ENCODE assay signal across 8 cellular contexts in the genomic region with DNA sequence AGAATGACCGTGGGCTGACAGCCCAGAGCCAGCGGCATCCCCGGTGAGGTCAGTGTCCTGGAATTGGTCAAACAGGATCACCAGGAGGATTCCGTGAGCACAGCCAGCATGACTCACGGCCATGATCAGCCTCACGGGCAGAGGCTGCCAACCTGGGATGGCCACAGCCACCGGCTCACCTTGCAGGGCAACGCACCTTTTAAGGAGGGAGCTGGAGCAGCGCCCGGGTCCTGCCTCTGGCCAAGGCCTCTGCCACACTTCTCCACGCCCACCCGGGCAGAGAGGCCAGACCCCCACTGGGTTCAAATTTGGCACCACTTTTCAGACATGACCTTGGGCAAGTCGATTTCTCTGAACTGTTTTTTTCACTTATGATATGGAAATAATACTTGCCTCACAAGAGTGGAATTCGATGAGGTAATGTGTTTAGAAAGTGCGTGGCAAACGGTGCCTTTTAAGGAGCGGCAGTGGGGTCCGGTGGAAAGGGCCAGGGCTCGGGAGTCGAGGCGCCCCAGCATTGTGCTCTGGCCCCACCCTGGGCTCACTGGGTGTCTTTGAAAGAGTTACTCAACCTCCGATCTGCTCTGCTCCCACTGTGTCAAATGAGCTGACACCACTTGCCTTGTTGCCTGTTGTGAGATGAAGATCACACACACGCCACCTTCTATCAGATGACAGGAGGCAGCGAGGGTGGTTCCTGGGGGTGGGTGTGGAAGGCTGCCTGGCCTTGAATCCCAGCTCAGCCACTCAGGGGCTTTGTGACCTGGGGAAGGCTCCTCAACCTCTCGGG. TPM values are rescaled to one million over a fixed set of nuclear protein-coding genes. Genes with fewer than 3 reads are reported as not detected.
DNase-seq lines count a peak whose midpoint lies in the region; FAIRE-seq and TF ChIP-seq lines count a peak whose summit lies in the region.

No MANE protein-coding gene starts in this region.

- H3K9ac ChIP-seq in endothelial cell of umbilical vein (replicated peaks; ENCODE audit: extremely low read depth, insufficient read depth, low read length) (peak overlapping the region; percentile 57), muscle layer of colon (ENCODE audit: low read length) (peak overlapping the region; percentile 31)

- H2AFZ ChIP-seq in endothelial cell of umbilical vein (ENCODE audit: low read depth, low read length), result no peak overlapping the region

- FAIRE-seq in endothelial cell of umbilical vein (lab: Jason Lieb, UNC), result peak; percentile 89

- CTCF ChIA-PET in AG04449 (lab: Yijun Ruan, JAX), result interaction anchor here (0.9 to 8.8 kb wide), 3 partner anchors 28 to 164 kb away, joined by 3 to 123 read pairs (median 69); partner anchors contain the start of gene MYH9
- CTCF ChIA-PET in endothelial cell of umbilical vein (lab: Charles Lee), result interaction anchor here (0.5 to 3.4 kb wide), 2 partner anchors 77 to 81 kb away, joined by 5 to 10 read pairs; partner anchors contain the start of gene MYH9

- POLR2A ChIA-PET in AG04449 (lab: Yijun Ruan, JAX), result interaction anchor here (0.7 to 11.0 kb wide), 4 partner anchors 10 to 136 kb away, joined by 3 to 172 read pairs (median 4); partner anchors contain the start of gene MYH9
- POLR2A ChIA-PET in endothelial cell of umbilical vein (lab: Charles Lee), result interaction anchor here (1.0 to 1.7 kb wide), 5 partner anchors 14 to 134 kb away, joined by 4 to 11 read pairs (median 5); partner anchors contain the start of gene MYH9

- H3K79me2 ChIP-seq in endothelial cell of umbilical vein (ENCODE audit: control insufficient read depth, insufficient read depth, low read length), result peaks cover 5% of the 10 kb centered on the region

- H4K20me1 ChIP-seq in endothelial cell of umbilical vein (replicated peaks; ENCODE audit: control insufficient read depth, extremely low read depth, insufficient read depth, low read length), result no peaks in the 10 kb centered on the region

- no peaks in the 10 kb centered on the region for H3K9me3 ChIP-seq in endothelial cell of umbilical vein (replicated peaks; ENCODE audit: control insufficient read depth, insufficient read depth, low read length)
- H3K9me3 ChIP-seq in muscle layer of colon (ENCODE audit: low read length), result no peaks in the 10 kb centered on the region

- H3K27me3 ChIP-seq in endothelial cell of umbilical vein (ENCODE audit: control insufficient read depth in 2 of 2, insufficient read depth in 2 of 2, low read length in 2 of 2), result no peaks in the 10 kb centered on the region
- H3K27me3 ChIP-seq in muscle layer of colon (ENCODE audit: control insufficient read depth in 1 of 2, insufficient read depth in 2 of 2, low read length in 2 of 2), result no peaks in the 10 kb centered on the region

- peak overlapping the region; percentile 91 for H3K27ac ChIP-seq in endothelial cell of umbilical vein (ENCODE audit: insufficient read depth, low read depth, low read length)
- peak overlapping the region; percentile 50 for H3K27ac ChIP-seq in muscle layer of colon (ENCODE audit: low read depth, low read length)

- H3K4me3 ChIP-seq in AG04449 (ENCODE audit: low read depth, low read length) (no peak overlapping the region), endothelial cell of umbilical vein (replicated peaks in 1 of 3; ENCODE audit: insufficient read depth in 1 of 3, low read depth in 1 of 3, low read length in 3 of 3) (no peak overlapping the region), muscle layer of colon (ENCODE audit: low read depth in 1 of 2, low read length in 2 of 2) (no peak overlapping the region)

- TF ChIP-seq POLR2A in endothelial cell of umbilical vein (IDR thresholded peaks at IDR 0.05; ENCODE audit: low read depth, low read length), result no peak

- H3K36me3 ChIP-seq in endothelial cell of umbilical vein (ENCODE audit: control insufficient read depth in 2 of 2, extremely low read depth in 1 of 2, insufficient read depth in 2 of 2, low read length in 2 of 2), result no peaks in the 10 kb centered on the region
- H3K36me3 ChIP-seq in muscle layer of colon (ENCODE audit: insufficient read depth, low read length), result no peaks in the 10 kb centered on the region

- no peak for TF ChIP-seq CTCF in AG04449 (IDR thresholded peaks at IDR 0.05; ENCODE audit: insufficient read depth, low read length, missing control alignments)
- no peak for TF ChIP-seq CTCF in endothelial cell of umbilical vein (IDR thresholded peaks at IDR 0.05; ENCODE audit: extremely low read depth in 1 of 2, insufficient read depth in 1 of 2, low read depth in 1 of 2, low read length in 2 of 2)

- no peak overlapping the region for H3K4me2 ChIP-seq in endothelial cell of umbilical vein (ENCODE audit: insufficient read depth, low read length)

- dilution Hi-C loops in endothelial cell of umbilical vein (cut with MboI; ENCODE audit: extremely low pct_ligation_motif_present, low sequenced_read_pairs), result no loop called here

- intact Hi-C loops in endothelial cell of umbilical vein (cut with micrococcal nuclease), result loop anchor here (1.0 to 5.0 kb wide), 5 partner anchors 10 to 136 kb away; no protein-coding TSS in a partner anchor

- peaks cover 69% of the 10 kb centered on the region for H3K4me1 ChIP-seq in endothelial cell of umbilical vein (ENCODE audit: control insufficient read depth, extremely low read depth, insufficient read depth, low read length)
- H3K4me1 ChIP-seq in muscle layer of colon (ENCODE audit: insufficient read depth, low read length), result peaks cover 62% of the 10 kb centered on the region

- BruUV-seq in endothelial cell of umbilical vein (replicated peaks; lab: Mats Ljungman, UMichigan), result no TSS peak

- DNase-seq in AG04449 (ENCODE audit: low read depth, low spot score) (peak; percentile 57), NCI-H2196 (lab: John Stamatoyannopoulos, UW; ENCODE audit: unreplicated experiment) (peak; percentile 78), endothelial cell of umbilical vein (ENCODE audit: low read depth, low spot score) (peak; percentile 91), NCI-H187 (lab: John Stamatoyannopoulos, UW) (no peak), occipital lobe (lab: John Stamatoyannopoulos, UW) (no peak), KG1 (lab: John Stamatoyannopoulos, UW) (no peak), ureter (ENCODE audit: low spot score) (no peak)

- H3K9me1 ChIP-seq in endothelial cell of umbilical vein (replicated peaks; ENCODE audit: control insufficient read depth, extremely low read depth, insufficient read depth, low read length), result no peaks in the 10 kb centered on the region

TF ChIP-seq in endothelial cell of umbilical vein, 7 proteins besides CTCF, POLR2A, EP300 and RAD21:
- TF ChIP-seq MYC (IDR thresholded peaks at IDR 0.05; ENCODE audit: low read depth, low read length), result no peak
- TF ChIP-seq JUN (IDR thresholded peaks at IDR 0.05; ENCODE audit: borderline replicate concordance, insufficient read depth, insufficient read length, low read depth), result peak; percentile 85
- TF ChIP-seq FOS (IDR thresholded peaks at IDR 0.05; ENCODE audit: borderline replicate concordance, insufficient read depth, low read length), result peak; percentile 41
- TF ChIP-seq, protein P1, sequence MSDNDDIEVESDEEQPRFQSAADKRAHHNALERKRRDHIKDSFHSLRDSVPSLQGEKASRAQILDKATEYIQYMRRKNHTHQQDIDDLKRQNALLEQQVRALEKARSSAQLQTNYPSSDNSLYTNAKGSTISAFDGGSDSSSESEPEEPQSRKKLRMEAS (IDR thresholded peaks at IDR 0.05; ENCODE audit: insufficient read depth, insufficient read length), result no peak
- TF ChIP-seq POLR2AphosphoS5 (IDR thresholded peaks at IDR 0.05; ENCODE audit: insufficient read depth, low read depth, low read length), result no peak

RNA-seq across cellular contexts. Expression of gene TXN2, which starts 16.0 kb away (rescaled TPM):
- total RNA-seq in endothelial cell of umbilical vein (74.3 and 75.9 TPM in 2 replicates), occipital lobe (14.3 TPM), ureter (88.2 TPM)
- 170 and 183 TPM in 2 replicates for polyA plus RNA-seq in endothelial cell of umbilical vein
- 181 and 197 TPM in 2 replicates for polyA plus RNA-seq in endothelial cell of umbilical vein (2011; cell fraction: cytosol; rRNA removed)
- polyA plus RNA-seq in endothelial cell of umbilical vein (2011; cell fraction: nucleus; rRNA removed), result 82.5 and 86.4 TPM in 2 replicates
- 79.8 and 82.4 TPM in 2 replicates for polyA plus RNA-seq in endothelial cell of umbilical vein (2012)
- polyA minus RNA-seq in endothelial cell of umbilical vein, result 110 and 124 TPM in 2 replicates
- 37.8 TPM for polyA minus RNA-seq in endothelial cell of umbilical vein (2011; cell fraction: cytosol; rRNA and poly(A)+ RNA removed)
- polyA minus RNA-seq in endothelial cell of umbilical vein (2011; cell fraction: nucleus; rRNA and poly(A)+ RNA removed), result 11.5 and 12.4 TPM in 2 replicates

RNA-seq across cellular contexts. Expression of gene FOXRED2, which starts 41.4 kb away (rescaled TPM):
- total RNA-seq in endothelial cell of umbilical vein (14.0 and 20.4 TPM in 2 replicates), occipital lobe (10.6 TPM), ureter (15.3 TPM)
- polyA plus RNA-seq in endothelial cell of umbilical vein, result 8.0 and 8.4 TPM in 2 replicates
- polyA plus RNA-seq in endothelial cell of umbilical vein (2011; cell fraction: cytosol; rRNA removed), result 6.3 and 6.5 TPM in 2 replicates
- 4.6 and 4.8 TPM in 2 replicates for polyA plus RNA-seq in endothelial cell of umbilical vein (2011; cell fraction: nucleus; rRNA removed)
- polyA plus RNA-seq in endothelial cell of umbilical vein (2012), result 10.8 and 12.5 TPM in 2 replicates
- polyA minus RNA-seq in endothelial cell of umbilical vein, result 8.4 and 9.0 TPM in 2 replicates
- polyA minus RNA-seq in endothelial cell of umbilical vein (2011; cell fraction: cytosol; rRNA and poly(A)+ RNA removed), result 13.6 TPM
- 3.6 TPM in 2 replicates for polyA minus RNA-seq in endothelial cell of umbilical vein (2011; cell fraction: nucleus; rRNA and poly(A)+ RNA removed)

Comparison
In these comparisons a context has a peak if more than half of its experiments do, and no peak if none do; other contexts are left out.
1. DNase-seq: peak in AG04449 (single experiment), NCI-H2196 (single experiment) and endothelial cell of umbilical vein (single experiment); none in NCI-H187 (0 of 2), occipital lobe (single experiment), KG1 (single experiment) and ureter (single experiment).